17 cellular contexts compared by ENCODE assay signal in the genomic region with DNA sequence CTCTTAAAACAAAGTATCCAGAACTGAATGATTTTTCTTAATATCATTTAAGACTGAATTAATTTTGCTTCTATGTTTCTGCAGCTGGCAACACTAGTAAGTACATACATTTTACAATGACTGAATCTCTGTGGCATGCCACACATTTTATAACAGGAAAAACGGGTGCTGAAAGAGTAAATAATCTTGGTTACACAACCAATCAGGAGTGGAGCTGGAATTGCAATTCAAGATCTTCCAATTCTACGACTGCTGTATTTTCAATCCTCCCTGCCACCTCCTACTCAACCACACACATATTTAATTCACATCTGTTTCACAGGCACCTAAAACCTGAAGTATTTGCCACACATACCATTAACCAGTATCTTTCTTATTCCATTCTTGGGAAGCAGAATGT. TPM values are rescaled to one million over a fixed set of nuclear protein-coding genes. Genes with fewer than 3 reads are reported as not detected.
DNase-seq lines count a peak whose midpoint lies in the region; ATAC-seq and TF ChIP-seq lines count a peak whose summit lies in the region.
"Had no signal": no experiment of that assay in that cellular context is flagged by ENCODE, and none has a peak within 500 bp of the region (broad histone marks: within the 10 kb centered on the region; RNA-seq: fewer than 3 reads in every experiment).

No MANE protein-coding gene starts in this region.

- BruUV-seq in PC-9 (replicated peaks; lab: Mats Ljungman, UMichigan): no TSS peak

- CTCF ChIA-PET in PC-9 (lab: Charles Lee): interaction anchor here (1.1 kb wide), 1 partner anchor 8 kb away, joined by 3 read pairs; no protein-coding TSS in a partner anchor

- TF ChIP-seq POLR2A in uterus (IDR thresholded peaks at IDR 0.05): no peak

- intact Hi-C loops in PC-9 (cut with micrococcal nuclease; ENCODE audit: unreplicated experiment) (loop anchor here (1.0 kb wide), 1 partner anchor 10 kb away; no protein-coding TSS in a partner anchor), uterus (cut with DNase I; ENCODE audit: low total_unique reads) (no loop called here)

- ATAC-seq in GM21367 (IDR thresholded peaks at IDR 0.05; ENCODE audit: unreplicated experiment): no peak
- ATAC-seq: activated naive CD4-positive, alpha-beta T cell treated with anti-CD3 and anti-CD28 coated beads, Interleukin-2, amount 50 U/mL, for 72 hours; CD8-positive, alpha-beta T cell had no signal

- H3K4me3 ChIP-seq in PC-9 (no peak overlapping the region), skeletal muscle cell (ENCODE audit: low read depth, low read length) (no peak overlapping the region), uterus (no peak overlapping the region)

- no peaks in the 10 kb centered on the region for H4K20me1 ChIP-seq in PC-9 (ENCODE audit: insufficient read depth)

- H3K9me2 ChIP-seq in PC-9 (ENCODE audit: insufficient read depth): no peaks in the 10 kb centered on the region

- peak; percentile 38 for DNase-seq in H4 (ENCODE audit: low spot score)
- peak; percentile 21 to 90 for DNase-seq in PC-9
- DNase-seq in epithelial cell of prostate (ENCODE audit: low read depth, low spot score): no peak
- peak; percentile 61 for DNase-seq in skeletal muscle cell (ENCODE audit: low read depth)
- no peak for DNase-seq in uterus
- no peak for DNase-seq in MV-4-11 (lab: John Stamatoyannopoulos, UW)
- DNase-seq in NCI-H2029 (lab: John Stamatoyannopoulos, UW): no peak
- DNase-seq: activated CD4-positive, alpha-beta T cell treated with anti-CD3 and anti-CD28 coated beads for 4 hours; CD8-positive, alpha-beta T cell; erythroblast; NCI-H2029 treated with DMSO at 0.1 percent for 48 hours; NCI-H774; posterior cingulate gyrus had no signal

- no peak for TF ChIP-seq CTCF in PC-9 (conservative IDR thresholded peaks at IDR 0.05)
- no peak for TF ChIP-seq CTCF in uterus (IDR thresholded peaks at IDR 0.05)

- H3F3A ChIP-seq in PC-9 (ENCODE audit: insufficient read depth, low read depth): peaks cover 6% of the 10 kb centered on the region; the same call in 1 of the 2 replicates

- no peaks in the 10 kb centered on the region for H3K9me3 ChIP-seq in PC-9 (ENCODE audit: insufficient read depth, low read depth)
- no peaks in the 10 kb centered on the region for H3K9me3 ChIP-seq in uterus

- peak overlapping the region; percentile 43 for H3K4me2 ChIP-seq in PC-9

- H2AFZ ChIP-seq in PC-9: no peak overlapping the region

- POLR2A ChIA-PET in PC-9 (lab: Charles Lee; ENCODE audit: unreplicated experiment): interaction anchor here (0.6 to 0.7 kb wide), 2 partner anchors 32 to 143 kb away, joined by 3 to 4 read pairs; no protein-coding TSS in a partner anchor

- H3K27ac ChIP-seq in PC-9 (no peak overlapping the region), epithelial cell of prostate (peak overlapping the region; percentile 24), uterus (no peak overlapping the region)
- H3K27ac ChIP-seq: HL-60 had no signal

- H3K27me3 ChIP-seq in PC-9 (ENCODE audit: insufficient read depth, low read depth) (no peaks in the 10 kb centered on the region), uterus (no peaks in the 10 kb centered on the region)

- H3K4me1 ChIP-seq in PC-9 (replicated peaks; ENCODE audit: insufficient read depth) (peaks cover 17% of the 10 kb centered on the region), uterus (no peaks in the 10 kb centered on the region)

- H3K36me3 ChIP-seq in PC-9 (ENCODE audit: low read depth) (no peaks in the 10 kb centered on the region), uterus (no peaks in the 10 kb centered on the region)

- H3K79me2 ChIP-seq in PC-9 (ENCODE audit: low read depth): 0 out of 2 replicates have a peak, but pooled peaks cover 3% of the 10 kb centered on the region

RNA-seq across cellular contexts. Expression of gene NR5A1, which starts 52.7 kb away (rescaled TPM):
- not detected in 2 replicates for total RNA-seq in H4 (2014; rRNA removed; shearing (Covaris generic))
- 0.13 and 0.15 TPM in 2 replicates for total RNA-seq in PC-9 (2021)
- under 1 TPM in 2 of 4 donors, not detected in 2; 0.14 to 0.58 TPM for total RNA-seq in uterus
- total RNA-seq: activated naive CD4-positive, alpha-beta T cell treated with anti-CD3 and anti-CD28 coated beads, Interleukin-2, amount 50 U/mL, for 72 hours; CD8-positive, alpha-beta T cell; myocyte had no signal

Comparison
In these comparisons a context has a peak if more than half of its experiments do, and no peak if none do; other contexts are left out.
1. DNase-seq: peak in H4 (single experiment), PC-9 (2 of 2) and skeletal muscle cell (single experiment); none in epithelial cell of prostate (single experiment), uterus (0 of 2), MV-4-11 (single experiment) and NCI-H2029 (single experiment).